Comparison of ENCODE assay signal across 24 cellular contexts in genomic region chr17:49963277-49963625, GRCh38. TPM values are rescaled to one million over a fixed set of nuclear protein-coding genes. Genes with fewer than 3 reads are reported as not detected.
DNase-seq lines count a peak whose midpoint lies in the region; FAIRE-seq and TF ChIP-seq lines count a peak whose summit lies in the region.
"Had no signal": no experiment of that assay in that cellular context is flagged by ENCODE, and none has a peak within 500 bp of the region (broad histone marks: within the 10 kb centered on the region; RNA-seq: fewer than 3 reads in every experiment).

No MANE protein-coding gene starts in this region.

- no peak overlapping the region for H2AFZ ChIP-seq in H9 (ENCODE audit: low read length)
- no peak overlapping the region for H2AFZ ChIP-seq in H1 (ENCODE audit: low read length)
- H2AFZ ChIP-seq: parathyroid adenoma had no signal

- POLR2A ChIA-PET in CD4-positive, alpha-beta memory T cell (lab: Charles Lee; ENCODE audit: partially characterized antibody), result no interaction called here
- POLR2A ChIA-PET in H1 (lab: Charles Lee; ENCODE audit: partially characterized antibody), result interaction anchor here (1.0 to 3.0 kb wide), 8 partner anchors 8 to 53 kb away, joined by 3 to 18 read pairs (median 6); partner anchors contain the start of gene DLX3

- H3K4me1 Mint-ChIP-seq in CD4-positive, alpha-beta memory T cell, result peaks cover 17 to 47% (median 36%) of the 10 kb centered on the region in 4 donors
- H3K4me1 Mint-ChIP-seq in H9 (peaks cover 33 to 45% of the 10 kb centered on the region in 2 experiments), nephron (peaks cover 20% of the 10 kb centered on the region)

- H2BK15ac ChIP-seq in H9 (ENCODE audit: low read depth, low read length), result no peak overlapping the region
- peak overlapping the region; percentile 99 for H2BK15ac ChIP-seq in H1 (ENCODE audit: low read length)

- H3K79me1 ChIP-seq in H9 (ENCODE audit: insufficient read depth, low read depth, low read length, poor library complexity, severe bottlenecking), result no peaks in the 10 kb centered on the region
- H3K79me1 ChIP-seq in H1 (ENCODE audit: low read depth, low read length), result no peaks in the 10 kb centered on the region

- H3K36me3 ChIP-seq in CD4-positive, alpha-beta memory T cell (ENCODE audit: insufficient read depth, low read length), result no peaks in the 10 kb centered on the region
- H3K36me3 ChIP-seq in H1 (ENCODE audit: control insufficient read depth in 2 of 4, insufficient read depth in 4 of 4, low read length in 3 of 4), result no peaks in the 10 kb centered on the region

- TF ChIP-seq RAD21 in H1 (IDR thresholded peaks at IDR 0.05 in 1 of 2, conservative IDR thresholded peaks at IDR 0.05 in 1 of 2; ENCODE audit: low read depth in 2 of 2, low read length in 2 of 2), result no peak

- H3K4me3 ChIP-seq in CD4-positive, alpha-beta memory T cell (ENCODE audit: low read length in 2 of 2), result no peak overlapping the region
- H3K4me3 ChIP-seq in H1 (ENCODE audit: extremely low read depth in 1 of 4, insufficient read depth in 2 of 4, low read depth in 3 of 4, low read length in 4 of 4), result peak overlapping the region in 1 of 4 experiments; percentile 54; a peak in 3 of 8 replicates

- WGBS in H9 (ENCODE audit: extremely low coverage, insufficient read length, low lambda C conversion rate), result no CpG with 5 or more reads among the region's 4 CpGs
- 21% methylated on average over 4 of the region's 4 CpGs; no CpG with 5 or more reads in 1 of the 2 experiments for WGBS in H1 (ENCODE audit: extremely low coverage in 1 of 2, insufficient coverage in 1 of 2, insufficient read length in 1 of 2, insufficient replicate concordance in 2 of 2, low coverage in 1 of 2, low lambda C conversion rate in 2 of 2, missing lambda C conversion rate in 1 of 2), 2 experiments

- TF ChIP-seq EP300 in H1 (IDR thresholded peaks at IDR 0.05; ENCODE audit: borderline replicate concordance in 1 of 2, low read depth in 2 of 2, low read length in 2 of 2), result no peak

- H3K4me2 ChIP-seq in H9 (ENCODE audit: insufficient read depth, insufficient read length, low read length) (peak overlapping the region; percentile 37), H1 (ENCODE audit: insufficient read depth in 1 of 2, low read depth in 2 of 2, low read length in 2 of 2) (peak overlapping the region; percentile 69 to 72)

- no peak overlapping the region for H3K27ac ChIP-seq in CD4-positive, alpha-beta memory T cell (ENCODE audit: low read depth, low read length)
- H3K27ac ChIP-seq in H9 (ENCODE audit: insufficient read length, low read depth, low read length) (no peak overlapping the region), H1 (ENCODE audit: low read depth, low read length) (no peak overlapping the region)
- H3K27ac ChIP-seq: HL-60, parathyroid adenoma had no signal

- H3K4me1 ChIP-seq in CD4-positive, alpha-beta memory T cell (ENCODE audit: insufficient read depth, low read length), result peaks cover 27% of the 10 kb centered on the region
- no peaks in the 10 kb centered on the region for H3K4me1 ChIP-seq in H9 (ENCODE audit: insufficient read depth, low read length)
- H3K4me1 ChIP-seq in H1 (replicated peaks in 1 of 4; ENCODE audit: control insufficient read depth in 3 of 4, insufficient read depth in 4 of 4, low read length in 3 of 4), result peaks cover 0 to 28% (median 19%) of the 10 kb centered on the region in 4 experiments; a peak in 6 of 7 replicates

- FAIRE-seq in H1 (lab: Jason Lieb, UNC), result no peak
- FAIRE-seq: GM12892 had no signal

- no peak overlapping the region for H4K91ac ChIP-seq in H9 (ENCODE audit: insufficient read length, low read depth, low read length)
- no peak overlapping the region for H4K91ac ChIP-seq in H1 (replicated peaks; ENCODE audit: insufficient read length, low read length)

- H3K4me3 Mint-ChIP-seq in CD4-positive, alpha-beta memory T cell, result peak overlapping the region in 5 of 8 donors; percentile 21 to 78 (median 36)
- H3K4me3 Mint-ChIP-seq in H9 (peak overlapping the region in 1 of 2 experiments; percentile 75; a peak in 4 of 5 replicates), nephron (peak overlapping the region in 2 of 3 experiments; percentile 50 to 70)
- H3K4me3 Mint-ChIP-seq: activated CD8-positive, alpha-beta T cell treated with anti-CD3 and anti-CD28 coated beads for 36 hours; natural killer cell had no signal

- H3T11ph ChIP-seq in H9 (ENCODE audit: low read length), result no peak overlapping the region

- H3K14ac ChIP-seq in H9 (ENCODE audit: insufficient read depth, low read length) (no peak overlapping the region), H1 (ENCODE audit: insufficient read length) (no peak overlapping the region)

- no peak overlapping the region for H4K5ac ChIP-seq in H9 (ENCODE audit: insufficient read length, low read depth, low read length)
- H4K5ac ChIP-seq in H1 (ENCODE audit: insufficient read length, low read depth, low read length), result no peak overlapping the region

- H3K27ac Mint-ChIP-seq in CD4-positive, alpha-beta memory T cell, result peak overlapping the region in 3 of 7 donors; percentile 19 to 78 (median 22)
- no peak overlapping the region for H3K27ac Mint-ChIP-seq in H9
- no peak overlapping the region for H3K27ac Mint-ChIP-seq in nephron
- H3K27ac Mint-ChIP-seq: activated CD8-positive, alpha-beta T cell treated with anti-CD3 and anti-CD28 coated beads for 36 hours; natural killer cell had no signal

- H3K4ac ChIP-seq in H9 (ENCODE audit: low read depth, low read length) (no peak overlapping the region), H1 (replicated peaks; ENCODE audit: insufficient read length, low read depth, low read length) (no peak overlapping the region)

- H3K79me2 ChIP-seq in H9 (ENCODE audit: insufficient read depth, low read length) (no peaks in the 10 kb centered on the region), H1 (ENCODE audit: control insufficient read depth in 1 of 2, insufficient read depth in 2 of 2, low read length in 2 of 2) (no peaks in the 10 kb centered on the region)
- H3K79me2 ChIP-seq: parathyroid adenoma had no signal

- H3K9me3 ChIP-seq in CD4-positive, alpha-beta memory T cell (ENCODE audit: control insufficient read depth in 1 of 2, low read length in 2 of 2), result no peaks in the 10 kb centered on the region
- no peaks in the 10 kb centered on the region for H3K9me3 ChIP-seq in H9 (ENCODE audit: control insufficient read depth, low read depth, low read length)
- no peaks in the 10 kb centered on the region for H3K9me3 ChIP-seq in H1 (ENCODE audit: insufficient read depth in 2 of 2, low read depth in 1 of 2, low read length in 1 of 2)

- no peak overlapping the region for H2AK5ac ChIP-seq in H9 (ENCODE audit: insufficient read length, low read length)
- H2AK5ac ChIP-seq in H1 (ENCODE audit: low read depth, low read length), result peak overlapping the region; percentile 94

- H2BK20ac ChIP-seq in H9 (ENCODE audit: low read depth, low read length, poor library complexity, severe bottlenecking) (no peak overlapping the region), H1 (ENCODE audit: low read length) (peak overlapping the region; percentile 61; the same call in 1 of the 2 replicates)

- H4K8ac ChIP-seq in H9 (replicated peaks; ENCODE audit: insufficient read length, low read depth, low read length) (no peak overlapping the region), H1 (ENCODE audit: extremely low read depth, insufficient read depth, low read length) (no peak overlapping the region)

- H3K9me3 Mint-ChIP-seq in CD4-positive, alpha-beta memory T cell, result peaks cover 0 to 9% (median 3%) of the 10 kb centered on the region in 8 donors
- H3K9me3 Mint-ChIP-seq in H9 (peaks cover 0 to 12% of the 10 kb centered on the region in 2 experiments; a peak in 3 of 5 replicates), nephron (peaks cover 2% of the 10 kb centered on the region)
- H3K9me3 Mint-ChIP-seq: activated CD8-positive, alpha-beta T cell treated with anti-CD3 and anti-CD28 coated beads for 36 hours; natural killer cell had no signal

- H3K23me2 ChIP-seq in H9 (ENCODE audit: insufficient read length, low read depth, low read length, poor library complexity, severe bottlenecking) (peaks cover 6% of the 10 kb centered on the region), H1 (ENCODE audit: low read depth, low read length) (peaks cover 8% of the 10 kb centered on the region; the same call in 1 of the 2 replicates)

- H2BK120ac ChIP-seq in H9 (ENCODE audit: low read depth, low read length, poor library complexity, severe bottlenecking) (no peak overlapping the region), H1 (replicated peaks; ENCODE audit: low read depth, low read length) (no peak overlapping the region)

- H2BK5ac ChIP-seq in H9 (ENCODE audit: insufficient read length, low read length) (no peak overlapping the region), H1 (ENCODE audit: low read depth, low read length) (no peak overlapping the region)

- H2BK12ac ChIP-seq in H9 (ENCODE audit: insufficient read length, low read depth, low read length) (no peak overlapping the region), H1 (ENCODE audit: low read depth, low read length) (peak overlapping the region; percentile 98; the same call in 1 of the 2 replicates)

- H3K23ac ChIP-seq in H9 (ENCODE audit: insufficient read length, low read depth, low read length) (no peak overlapping the region), H1 (ENCODE audit: insufficient read length) (no peak overlapping the region)

- H3K27me3 Mint-ChIP-seq in CD4-positive, alpha-beta memory T cell, result peaks cover 52 to 64% of the 10 kb centered on the region in 2 donors
- H3K27me3 Mint-ChIP-seq in H9 (ENCODE audit: low read depth), result peaks cover 98% of the 10 kb centered on the region
- peaks cover 93% of the 10 kb centered on the region for H3K27me3 Mint-ChIP-seq in nephron (ENCODE audit: low read depth)

- H4K20me1 ChIP-seq in H9 (ENCODE audit: control insufficient read depth, insufficient read depth, insufficient read length) (no peaks in the 10 kb centered on the region), H1 (replicated peaks in 1 of 2; ENCODE audit: control insufficient read depth in 1 of 2, insufficient read depth in 2 of 2, low read length in 2 of 2) (peaks cover 5 to 19% of the 10 kb centered on the region in 2 experiments)

- no peak for DNase-seq in CD4-positive, alpha-beta memory T cell
- no peak for DNase-seq in H9
- DNase-seq in H1 (ENCODE audit: low read depth in 1 of 2, low spot score in 2 of 2), result no peak
- DNase-seq in NCI-H446 treated with DMSO at 0.1 percent for 48 hours (lab: John Stamatoyannopoulos, UW), result no peak
- DNase-seq in mesenteric fat pad (ENCODE audit: low spot score), result no peak
- DNase-seq in HT-29 (ENCODE audit: low spot score), result no peak
- DNase-seq: activated CD8-positive, alpha-beta T cell treated with anti-CD3 and anti-CD28 coated beads for 36 hours; activated gamma-delta T cell; amniotic stem cell; C1 segment of cervical spinal cord; Calu3; DND-41; natural killer cell; NCI-H1417; NCI-H2081; PC-3; Right ventricle myocardium superior had no signal

- H3K27me3 ChIP-seq in CD4-positive, alpha-beta memory T cell (ENCODE audit: insufficient read depth, low read length), result peaks cover 54% of the 10 kb centered on the region
- H3K27me3 ChIP-seq in H9 (ENCODE audit: insufficient read depth, low read length) (peaks cover 65% of the 10 kb centered on the region), H1 (replicated peaks in 1 of 4; ENCODE audit: control insufficient read depth in 3 of 4, extremely low read depth in 1 of 4, insufficient read depth in 3 of 4, low read length in 3 of 4) (peaks cover 59 to 71% (median 67%) of the 10 kb centered on the region in 4 experiments)

- peaks cover 0 to 5% of the 10 kb centered on the region in 2 donors for H3K36me3 Mint-ChIP-seq in CD4-positive, alpha-beta memory T cell
- no peaks in the 10 kb centered on the region; a peak in 2 of 7 replicates for H3K36me3 Mint-ChIP-seq in H9 (ENCODE audit: insufficient read depth in 1 of 3, low read depth in 3 of 3)
- no peaks in the 10 kb centered on the region for H3K36me3 Mint-ChIP-seq in nephron (ENCODE audit: low read depth)
- H3K36me3 Mint-ChIP-seq: natural killer cell had no signal

- intact Hi-C loops in CD4-positive, alpha-beta memory T cell (cut with micrococcal nuclease), result no loop called here

- TF ChIP-seq CTCF in H9 (conservative IDR thresholded peaks at IDR 0.05), result no peak
- no peak for TF ChIP-seq CTCF in H1 (IDR thresholded peaks at IDR 0.05; ENCODE audit: control extremely low read depth in 1 of 3, insufficient read depth in 1 of 3, low read depth in 1 of 3, low read length in 3 of 3)
- TF ChIP-seq CTCF in nephron (IDR thresholded peaks at IDR 0.05; ENCODE audit: unreplicated experiment in 3 of 3), result no peak

- H3K9ac ChIP-seq in H9 (ENCODE audit: extremely low read depth, insufficient read length, low read length) (no peak overlapping the region), H1 (replicated peaks in 1 of 4; ENCODE audit: extremely low read depth in 1 of 4, low read depth in 3 of 4, low read length in 3 of 4) (no peak overlapping the region)
- H3K9ac ChIP-seq: parathyroid adenoma had no signal

- no peak for TF ChIP-seq POLR2A in H1 (IDR thresholded peaks at IDR 0.05; ENCODE audit: control extremely low read depth in 1 of 2, low read depth in 2 of 2, low read length in 2 of 2)

- CTCF ChIA-PET in CD4-positive, alpha-beta memory T cell (lab: Charles Lee; ENCODE audit: partially characterized antibody), result interaction anchor here (1.5 to 3.6 kb wide), 3 partner anchors 11 to 35 kb away, joined by 3 to 23 read pairs (median 5); no protein-coding TSS in a partner anchor
- CTCF ChIA-PET in H1 (lab: Charles Lee; ENCODE audit: partially characterized antibody), result interaction anchor here (0.6 to 16.9 kb wide), 12 partner anchors 11 to 109 kb away, joined by 3 to 275 read pairs (median 5); partner anchors contain the start of gene DLX3

- no peak overlapping the region for H3K18ac ChIP-seq in H9 (ENCODE audit: insufficient read length, low read depth, low read length)
- no peak overlapping the region for H3K18ac ChIP-seq in H1 (ENCODE audit: extremely low read depth, low read length)

- no peak overlapping the region for H3K56ac ChIP-seq in H9 (ENCODE audit: insufficient read length, low read depth, low read length)
- peak overlapping the region; percentile 48 for H3K56ac ChIP-seq in H1 (replicated peaks; ENCODE audit: insufficient read length, low read depth, low read length)

RNA-seq across cellular contexts. Expression of gene DLX4, which starts 5.7 kb away (rescaled TPM):
- 1 to 10 TPM in 1 of 2 experiments, under 1 TPM in 1; 0.70 to 1.2 TPM for total RNA-seq in CD4-positive, alpha-beta memory T cell
- under 1 TPM; 0.22 to 0.33 TPM for polyA plus RNA-seq in CD4-positive, alpha-beta memory T cell
- 1.7 and 2.5 TPM in 2 replicates for total RNA-seq in H9 (2021)
- 0.80 and 0.88 TPM in 2 replicates for total RNA-seq in H1 (2021; fragmentation: NEBNext Ultra II Directional; extraction: Animal tissue kit (Norgen Biotek cat#: 25700))
- polyA plus RNA-seq in H1 (2011; rRNA removed), result 0.67 and 1.5 TPM in 2 replicates
- polyA plus RNA-seq in H1 (2011; cell fraction: cytosol; rRNA removed), result 0.94 TPM
- 5.0 TPM for polyA plus RNA-seq in H1 (2011; cell fraction: nucleus; rRNA removed)
- polyA plus RNA-seq in H1 (2012, experiment 1 of 2), result 0.64 to 1.2 TPM (median 0.93 TPM) in 4 replicates
- polyA plus RNA-seq in H1 (2012, experiment 2 of 2), result 0.84 TPM
- 0.97 TPM for polyA plus RNA-seq in H1 (2013, experiment 1 of 2)
- polyA plus RNA-seq in H1 (2013, experiment 2 of 2), result 0.87 TPM
- polyA minus RNA-seq in H1 (2011; rRNA and poly(A)+ RNA removed), result 0.39 and 0.73 TPM in 2 replicates
- polyA minus RNA-seq in H1 (2011; cell fraction: cytosol; rRNA and poly(A)+ RNA removed), result 0.88 TPM
- polyA minus RNA-seq in H1 (2011; cell fraction: nucleus; rRNA and poly(A)+ RNA removed), result 2.2 TPM
- total RNA-seq in mesenteric fat pad, result 0.55 TPM
- 0.51 and 1.1 TPM in 2 replicates for total RNA-seq in HT-29 (2014; rRNA removed; shearing (Covaris generic))
- total RNA-seq: fibroblast of lung, Right ventricle myocardium superior had no signal
- polyA plus RNA-seq: fibroblast of lung had no signal

RNA-seq across cellular contexts. Expression of gene DLX3, which starts 31.8 kb away (rescaled TPM):
- not detected for total RNA-seq in CD4-positive, alpha-beta memory T cell
- polyA plus RNA-seq in CD4-positive, alpha-beta memory T cell, result not detected
- total RNA-seq in H9 (2021), result 1.1 and 1.2 TPM in 2 replicates
- total RNA-seq in H1 (2021; fragmentation: NEBNext Ultra II Directional; extraction: Animal tissue kit (Norgen Biotek cat#: 25700)), result 0.15 TPM in 1 of 2 replicates, not detected in the other
- polyA plus RNA-seq in H1 (2011; rRNA removed), result 0.06 and 0.20 TPM in 2 replicates
- 0.12 TPM for polyA plus RNA-seq in H1 (2011; cell fraction: cytosol; rRNA removed)
- 0.29 TPM for polyA plus RNA-seq in H1 (2011; cell fraction: nucleus; rRNA removed)
- 0.15 to 0.25 TPM (median 0.25 TPM) in 3 of 4 replicates, not detected in the other for polyA plus RNA-seq in H1 (2012, experiment 1 of 2)
- polyA plus RNA-seq in H1 (2012, experiment 2 of 2), result 0.35 TPM
- polyA plus RNA-seq in H1 (2013, experiment 1 of 2), result 0.12 TPM
- polyA plus RNA-seq in H1 (2013, experiment 2 of 2), result 0.17 TPM
- polyA minus RNA-seq in H1 (2011; rRNA and poly(A)+ RNA removed), result 0.09 and 0.10 TPM in 2 replicates
- polyA minus RNA-seq in H1 (2011; cell fraction: cytosol; rRNA and poly(A)+ RNA removed), result not detected
- 1.3 TPM for polyA minus RNA-seq in H1 (2011; cell fraction: nucleus; rRNA and poly(A)+ RNA removed)
- total RNA-seq in mesenteric fat pad, result 0.48 TPM
- not detected in 2 replicates for total RNA-seq in HT-29 (2014; rRNA removed; shearing (Covaris generic))
- total RNA-seq: activated CD8-positive, alpha-beta T cell treated with anti-CD3 and anti-CD28 coated beads for 36 hours; Calu3; fibroblast of lung; MCF 10A; natural killer cell; Right ventricle myocardium superior had no signal
- polyA plus RNA-seq: AG04450, fibroblast of lung had no signal
